ENCODE assay signal across 16 cellular contexts in the genomic region with DNA sequence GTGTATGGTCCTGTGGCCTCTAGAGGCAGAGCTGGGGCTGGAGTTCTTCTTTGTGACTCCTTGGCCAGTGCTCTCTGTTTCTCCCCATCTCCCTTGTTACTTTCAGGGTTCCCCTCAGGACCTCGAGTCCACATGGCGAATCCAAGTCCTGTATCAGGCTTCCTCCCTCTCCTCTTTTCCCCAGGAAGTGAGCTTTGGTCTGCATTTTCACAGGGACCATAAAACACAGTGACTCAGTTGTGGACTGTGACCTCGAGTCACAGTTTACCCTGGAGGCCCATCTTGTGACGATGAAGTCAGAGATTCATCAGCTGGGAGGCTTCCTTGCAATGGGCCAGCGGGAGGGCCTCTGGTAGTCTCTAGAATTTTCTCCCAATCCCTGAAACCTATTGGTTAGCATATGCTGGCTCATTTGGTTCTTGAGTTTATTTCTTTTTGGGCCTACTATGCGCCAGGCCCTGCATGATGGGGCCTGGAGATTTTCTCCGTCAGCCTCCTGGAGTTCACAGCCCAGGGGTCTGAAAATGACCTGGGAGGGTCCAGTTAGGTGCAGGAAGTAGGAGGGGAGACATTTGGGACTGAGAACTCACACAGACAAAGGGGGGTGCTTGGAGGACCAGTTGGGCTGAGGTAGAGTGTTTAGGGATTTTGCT.
DNase-seq lines count a peak whose midpoint lies in the region; ATAC-seq and TF ChIP-seq lines count a peak whose summit lies in the region.
"Had no signal": no experiment of that assay in that cellular context is flagged by ENCODE, and none has a peak within 500 bp of the region (broad histone marks: within the 10 kb centered on the region; RNA-seq: fewer than 3 reads in every experiment).

No MANE protein-coding gene starts in this region.

- H3K36me3 ChIP-seq in HEK293 (ENCODE audit: control insufficient read depth in 2 of 2, insufficient read depth in 1 of 2, low read length in 2 of 2) (peaks cover 0 to 34% of the 10 kb centered on the region in 2 experiments; a peak in 1 of 3 replicates), kidney epithelial cell (ENCODE audit: control insufficient read depth, insufficient read depth, low read length) (no peaks in the 10 kb centered on the region), thyroid gland (peaks cover 2 to 15% of the 10 kb centered on the region in 2 donors), prostate gland (no peaks in the 10 kb centered on the region)

- no peaks in the 10 kb centered on the region for H3K27me3 Mint-ChIP-seq in activated T-helper 17 cell treated with anti-CD3 and anti-CD28 coated beads, Interleukin-2, amount 50 U/mL, for 72 hours

- POLR2A ChIA-PET in HEK293 (lab: Yijun Ruan, JAX): no interaction called here

- H3K27me3 ChIP-seq in kidney epithelial cell (ENCODE audit: control insufficient read depth, insufficient read depth, low read length) (no peaks in the 10 kb centered on the region), thyroid gland (no peaks in the 10 kb centered on the region), prostate gland (replicated peaks; ENCODE audit: insufficient read depth) (no peaks in the 10 kb centered on the region)

- 81 to 88% methylated on average over 7 of the region's 7 CpGs for WGBS in thyroid gland, 2 donors
- WGBS in prostate gland: 82% methylated on average over 7 of the region's 7 CpGs

- no peaks in the 10 kb centered on the region for H3K9me3 ChIP-seq in HEK293 (ENCODE audit: control insufficient read depth, insufficient read depth, low read depth, low read length)
- no peaks in the 10 kb centered on the region for H3K9me3 ChIP-seq in thyroid gland
- no peaks in the 10 kb centered on the region for H3K9me3 ChIP-seq in prostate gland

- ATAC-seq in activated T-helper 17 cell treated with anti-CD3 and anti-CD28 coated beads, Interleukin-2, amount 50 U/mL, for 72 hours (replicated peaks): no peak

- peak overlapping the region; percentile 22 for H3K4me3 Mint-ChIP-seq in activated T-helper 17 cell treated with anti-CD3 and anti-CD28 coated beads, Interleukin-2, amount 50 U/mL, for 72 hours
- H3K4me3 Mint-ChIP-seq: activated T-cell treated with anti-CD3 and anti-CD28 coated beads, Interleukin-2, amount 50 U/mL, for 24 hours; CD14-positive monocyte had no signal

- peaks cover 10% of the 10 kb centered on the region for H3K9me3 Mint-ChIP-seq in activated T-helper 17 cell treated with anti-CD3 and anti-CD28 coated beads, Interleukin-2, amount 50 U/mL, for 72 hours

- H3K27ac ChIP-seq in HEK293 (ENCODE audit: extremely low read depth, low read depth, low read length) (no peak overlapping the region), thyroid gland (peak overlapping the region; percentile 79 to 91 (median 89)), prostate gland (no peak overlapping the region)
- H3K27ac ChIP-seq: HL-60 had no signal

- H3K4me1 Mint-ChIP-seq in activated T-helper 17 cell treated with anti-CD3 and anti-CD28 coated beads, Interleukin-2, amount 50 U/mL, for 72 hours: peaks cover 10% of the 10 kb centered on the region

- H3K36me3 Mint-ChIP-seq in activated T-helper 17 cell treated with anti-CD3 and anti-CD28 coated beads, Interleukin-2, amount 50 U/mL, for 72 hours (ENCODE audit: low read depth): no peaks in the 10 kb centered on the region
- H3K36me3 Mint-ChIP-seq: CD14-positive monocyte had no signal

- intact Hi-C loops in thyroid gland (cut with DNase I) (no loop called here), prostate gland (cut with DNase I) (no loop called here)

- CTCF ChIA-PET in HEK293 (lab: Yijun Ruan, JAX): interaction anchor here (0.8 to 15.6 kb wide), 7 partner anchors 26 to 282 kb away, joined by 3 to 300 read pairs (median 4); no protein-coding TSS in a partner anchor

- TF ChIP-seq CTCF in HEK293 (tag by site-specific recombination; IDR thresholded peaks at IDR 0.05): no peak
- TF ChIP-seq CTCF in kidney epithelial cell (IDR thresholded peaks at IDR 0.05; ENCODE audit: insufficient read depth, low read length, poor library complexity, severe bottlenecking): no peak
- TF ChIP-seq CTCF in thyroid gland (IDR thresholded peaks at IDR 0.05): no peak
- no peak for TF ChIP-seq CTCF in prostate gland (IDR thresholded peaks at IDR 0.05)

- H3K4me1 ChIP-seq in HEK293 (ENCODE audit: control insufficient read depth, insufficient read depth, low read length) (no peaks in the 10 kb centered on the region; the same call in 1 of the 2 replicates), thyroid gland (peaks cover 67 to 69% of the 10 kb centered on the region in 2 donors), prostate gland (replicated peaks) (no peaks in the 10 kb centered on the region)

- H3K27ac Mint-ChIP-seq in activated T-helper 17 cell treated with anti-CD3 and anti-CD28 coated beads, Interleukin-2, amount 50 U/mL, for 72 hours: peak overlapping the region; percentile 78
- H3K27ac Mint-ChIP-seq: activated T-cell treated with anti-CD3 and anti-CD28 coated beads, Interleukin-2, amount 50 U/mL, for 24 hours; CD14-positive monocyte had no signal

- DNase-seq in kidney epithelial cell (ENCODE audit: low read depth) (peak; percentile 35), thyroid gland (no peak), globus pallidus (ENCODE audit: low spot score) (no peak), iPS-NIHi7 (ENCODE audit: extremely low spot score) (no peak), prostate gland (ENCODE audit: low spot score) (no peak)
- DNase-seq: activated CD4-positive, alpha-beta T cell treated with anti-CD3 and anti-CD28 coated beads for 48 hours; activated T-cell treated with anti-CD3 and anti-CD28 coated beads, Interleukin-2, amount 50 U/mL, for 24 hours; DND-41; Karpas-422; NCI-H187 treated with DMSO at 0.1 percent for 48 hours; substantia nigra; T-helper 2 cell had no signal

- TF ChIP-seq POLR2A in thyroid gland (IDR thresholded peaks at IDR 0.05) (no peak), prostate gland (IDR thresholded peaks at IDR 0.05) (no peak)

- no peak overlapping the region for H3K4me3 ChIP-seq in HEK293 (ENCODE audit: low read depth, low read length)
- no peak overlapping the region for H3K4me3 ChIP-seq in kidney epithelial cell (ENCODE audit: low read depth, low read length)
- no peak overlapping the region for H3K4me3 ChIP-seq in thyroid gland (replicated peaks in 1 of 3)
- H3K4me3 ChIP-seq in prostate gland: no peak overlapping the region

TF ChIP-seq in HEK293, 187 proteins besides CTCF, POLR2A, EP300 and RAD21:
- peak; percentile 24; the same call in 1 of the 2 replicates for TF ChIP-seq GLIS2 (tag by site-specific recombination; IDR thresholded peaks at IDR 0.05)
- peak; percentile 67; the same call in 1 of the 2 replicates for TF ChIP-seq ZNF629 (tag by site-specific recombination; IDR thresholded peaks at IDR 0.05)
- TF ChIP-seq, protein P1, sequence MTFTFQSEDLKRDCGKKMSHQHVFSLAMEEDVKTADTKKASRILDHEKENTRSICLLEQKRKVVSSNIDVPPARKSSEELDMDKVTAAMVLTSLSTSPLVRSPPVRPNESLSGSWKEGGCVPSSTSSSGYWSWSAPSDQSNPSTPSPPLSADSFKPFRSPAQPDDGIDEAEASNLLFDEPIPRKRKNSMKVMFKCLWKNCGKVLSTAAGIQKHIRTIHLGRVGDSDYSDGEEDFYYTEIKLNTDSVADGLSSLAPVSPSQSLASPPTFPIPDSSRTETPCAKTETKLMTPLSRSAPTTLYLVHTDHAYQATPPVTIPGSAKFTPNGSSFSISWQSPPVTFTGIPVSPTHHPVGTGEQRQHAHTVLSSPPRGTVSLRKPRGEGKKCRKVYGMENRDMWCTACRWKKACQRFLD (tag by site-specific recombination; IDR thresholded peaks at IDR 0.05): no peak
- TF ChIP-seq ZNF274 (IDR thresholded peaks at IDR 0.05; ENCODE audit: low read length): no peak
- peak; percentile 88; the same call in 1 of the 2 replicates for TF ChIP-seq ZNF274 (tag by site-specific recombination; IDR thresholded peaks at IDR 0.05; ENCODE audit: borderline replicate concordance)
TF ChIP-seq in HEK293: peak in this region for 3.

Comparison
In these comparisons a context has a peak if more than half of its experiments do, and no peak if none do; other contexts are left out.
1. H3K27ac ChIP-seq: peak in thyroid gland (3 of 3); none in HEK293 (single experiment) and prostate gland (0 of 2).